Comparison of ENCODE assay signal across 2 cellular contexts in genomic region chr11:2236381-2237134, GRCh38. TPM values are rescaled to one million over a fixed set of nuclear protein-coding genes. Genes with fewer than 3 reads are reported as not detected.
"Had no signal": no experiment of that assay in that cellular context is flagged by ENCODE, and none has a peak within 500 bp of the region (broad histone marks: within the 10 kb centered on the region; RNA-seq: fewer than 3 reads in every experiment).

No MANE protein-coding gene starts in this region.

RNA-seq across cellular contexts. Expression of gene ASCL2, which starts 33.8 kb away (rescaled TPM):
- total RNA-seq: M059J, SJSA1 had no signal
